In genomic region chr12:101939856-101940265, GRCh38 we compare ENCODE assay signal across 8 cellular contexts.
DNase-seq lines count a peak whose midpoint lies in the region; ATAC-seq and TF ChIP-seq lines count a peak whose summit lies in the region.

No MANE protein-coding gene starts in this region.

- no peak overlapping the region for H3K4me3 ChIP-seq in HAP-1
- H3K4me3 ChIP-seq in WI38 (ENCODE audit: low read depth, low read length), result no peak overlapping the region
- H3K4me3 ChIP-seq in lower lobe of right lung, result no peak overlapping the region

- H3K27me3 ChIP-seq in HAP-1 (ENCODE audit: low read depth) (0 out of 2 replicates have a peak, but pooled peaks cover 3% of the 10 kb centered on the region), lower lobe of right lung (ENCODE audit: low read depth) (no peaks in the 10 kb centered on the region)

- H3K36me3 ChIP-seq in HAP-1 (replicated peaks) (no peaks in the 10 kb centered on the region), lower lobe of right lung (no peaks in the 10 kb centered on the region)

- in situ Hi-C loops in HAP-1 (cut with MboI; ENCODE audit: low sequenced_read_pairs), result loop anchor here (25.0 kb wide), 2 partner anchors 547 to 847 kb away; partner anchors contain the start of gene IGF1

- H3K27ac ChIP-seq in lower lobe of right lung, result no peak overlapping the region

- DNase-seq in COLO829 (ENCODE audit: low spot score) (peak; percentile 71), HAP-1 (ENCODE audit: low spot score in 2 of 2) (peak; percentile 75), NCI-H2196 treated with DMSO at 0.1 percent for 48 hours (lab: John Stamatoyannopoulos, UW; ENCODE audit: unreplicated experiment) (peak; percentile 28), dermis blood vessel endothelial cell (peak; percentile 85), lower lobe of right lung (no peak)
- peak; percentile 14 for DNase-seq in stimulated activated CD8-positive, alpha-beta memory T cell treated with anti-CD3 and anti-CD28 coated beads, Interleukin-15, amount 100 ng/mL, for 1 hour (ENCODE audit: low read depth)

- H3K9me3 ChIP-seq in HAP-1, result no peaks in the 10 kb centered on the region
- no peaks in the 10 kb centered on the region for H3K9me3 ChIP-seq in lower lobe of right lung

- TF ChIP-seq CTCF in WI38 (IDR thresholded peaks at IDR 0.05; ENCODE audit: low read depth, low read length), result peak; percentile 81
- TF ChIP-seq CTCF in lower lobe of right lung (IDR thresholded peaks at IDR 0.05), result peak; percentile 68

- peaks cover 4% of the 10 kb centered on the region; the same call in 1 of the 2 replicates for H3K4me1 ChIP-seq in HAP-1
- peaks cover 22% of the 10 kb centered on the region for H3K4me1 ChIP-seq in lower lobe of right lung

- intact Hi-C loops in lower lobe of right lung (cut with DNase I), result loop anchor here (5.0 kb wide), 1 partner anchor 542 kb away; the partner anchor contains the start of gene IGF1

- ATAC-seq in lower lobe of right lung (peak; percentile 78 to 87), GM18858 (IDR thresholded peaks at IDR 0.05; ENCODE audit: unreplicated experiment) (no peak)
